ENCODE assay signal across 24 cellular contexts in the genomic region with DNA sequence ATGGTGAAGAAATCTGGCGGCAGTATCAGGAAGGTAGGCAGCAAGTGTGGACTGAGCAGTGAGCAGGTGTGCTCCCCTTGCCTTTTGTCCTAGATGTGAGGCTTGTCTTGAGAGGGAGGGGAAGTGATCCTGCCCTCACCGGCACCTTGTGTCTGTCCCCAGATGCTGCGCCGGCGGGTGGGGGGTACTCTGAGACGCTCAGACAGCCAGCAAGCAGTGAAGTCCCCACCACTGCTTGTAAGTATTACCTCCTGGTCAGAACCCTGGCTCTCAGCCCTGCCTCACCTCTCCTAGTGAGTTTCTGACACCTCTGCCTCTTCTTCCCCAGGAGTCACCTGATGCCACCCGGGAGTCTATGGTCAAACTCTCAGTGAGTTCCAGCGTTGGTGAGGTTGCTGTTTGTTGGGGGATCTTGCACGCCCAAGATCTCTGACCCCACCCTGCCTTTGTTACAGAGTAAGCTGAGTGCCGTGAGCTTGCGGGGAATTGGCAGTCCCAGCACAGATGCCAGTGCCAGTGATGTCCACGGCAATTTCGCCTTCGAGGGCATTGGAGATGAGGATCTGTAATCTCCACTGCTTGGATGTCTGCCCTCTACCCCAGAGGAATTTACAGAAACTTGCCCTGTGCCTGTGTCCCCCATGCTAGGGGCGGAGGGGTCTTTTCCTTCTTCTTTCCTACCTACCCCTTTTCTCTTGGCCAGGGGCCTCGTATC. TPM values are rescaled to one million over a fixed set of nuclear protein-coding genes. Genes with fewer than 3 reads are reported as not detected.
A peak's percentile ranks its signal among the peaks of the same experiment; 100 is the strongest.
DNase-seq lines count a peak whose midpoint lies in the region; ATAC-seq, FAIRE-seq and TF ChIP-seq lines count a peak whose summit lies in the region.
"Had no signal": no experiment of that assay in that cellular context is flagged by ENCODE, and none has a peak within 500 bp of the region (broad histone marks: within the 10 kb centered on the region; RNA-seq: fewer than 3 reads in every experiment).

No MANE protein-coding gene starts in this region.

- no peak for DNase-seq in endothelial cell of umbilical vein (ENCODE audit: low read depth, low spot score)
- no peak for DNase-seq in naive thymus-derived CD8-positive, alpha-beta T cell
- DNase-seq: ACHN; activated CD4-positive, alpha-beta T cell treated with anti-CD3 and anti-CD28 coated beads for 36 hours; activated CD8-positive, alpha-beta memory T cell treated with anti-CD3 and anti-CD28 coated beads, Interleukin-2, amount 50 U/mL, for 4 hours; activated naive CD4-positive, alpha-beta T cell treated with Interleukin-2 at 50 U/mL for 16 hours; aorta; cerebellar nuclear complex; DMS153; effector CD8-positive, alpha-beta T cell; GF-D8; heart right ventricle; NCI-H146; NCI-H2171 treated with DMSO at 0.1 percent for 48 hours; NCI-H69 had no signal

- H4K20me1 ChIP-seq in endothelial cell of umbilical vein (replicated peaks; ENCODE audit: control insufficient read depth, extremely low read depth, insufficient read depth, low read length): no peaks in the 10 kb centered on the region

- H3K27me3 ChIP-seq in endothelial cell of umbilical vein (ENCODE audit: control insufficient read depth in 2 of 2, insufficient read depth in 2 of 2, low read length in 2 of 2): no peaks in the 10 kb centered on the region
- no peaks in the 10 kb centered on the region for H3K27me3 ChIP-seq in gastroesophageal sphincter
- H3K27me3 ChIP-seq: heart right ventricle had no signal

- intact Hi-C loops in endothelial cell of umbilical vein (cut with micrococcal nuclease): no loop called here

- POLR2A ChIA-PET in endothelial cell of umbilical vein (lab: Charles Lee): no interaction called here
- POLR2A ChIA-PET in naive thymus-derived CD8-positive, alpha-beta T cell (lab: Charles Lee): interaction anchor here (1.8 kb wide), 1 partner anchor 52 kb away, joined by 4 read pairs; the partner anchor contains the start of gene NRBP1

- H3K79me2 ChIP-seq in endothelial cell of umbilical vein (ENCODE audit: control insufficient read depth, insufficient read depth, low read length): peaks cover 34% of the 10 kb centered on the region

- BruUV-seq in endothelial cell of umbilical vein (replicated peaks; lab: Mats Ljungman, UMichigan): TSS peak; percentile 0

- no peaks in the 10 kb centered on the region for H3K9me3 Mint-ChIP-seq in naive thymus-derived CD8-positive, alpha-beta T cell
- H3K9me3 Mint-ChIP-seq: stimulated activated naive CD8-positive, alpha-beta T cell treated with anti-CD3 and anti-CD28 coated beads, Interleukin-15, Interleukin-2, amounts not matched to agents 100 ng/mL and 50 ng/mL, for 24 hours; type B pancreatic cell had no signal

- WGBS in gastroesophageal sphincter (ENCODE audit: low coverage in 1 of 2), 2 donors: 64 to 72% methylated on average over 4 to 8 of the region's 16 CpGs

- TF ChIP-seq POLR2A in endothelial cell of umbilical vein (IDR thresholded peaks at IDR 0.05; ENCODE audit: low read depth, low read length) (peak; percentile 18), gastroesophageal sphincter (IDR thresholded peaks at IDR 0.05) (no peak)

- no peak overlapping the region for H3K4me3 Mint-ChIP-seq in naive thymus-derived CD8-positive, alpha-beta T cell
- H3K4me3 Mint-ChIP-seq: activated CD4-positive, alpha-beta T cell treated with anti-CD3 and anti-CD28 coated beads for 36 hours; stimulated activated naive CD8-positive, alpha-beta T cell treated with anti-CD3 and anti-CD28 coated beads, Interleukin-15, Interleukin-2, amounts not matched to agents 100 ng/mL and 50 ng/mL, for 24 hours had no signal

- no peaks in the 10 kb centered on the region for H3K9me1 ChIP-seq in endothelial cell of umbilical vein (replicated peaks; ENCODE audit: control insufficient read depth, extremely low read depth, insufficient read depth, low read length)

- H2AFZ ChIP-seq in endothelial cell of umbilical vein (ENCODE audit: low read depth, low read length): no peak overlapping the region

- CTCF ChIA-PET in endothelial cell of umbilical vein (lab: Charles Lee): no interaction called here

- H3K4me1 ChIP-seq in endothelial cell of umbilical vein (ENCODE audit: control insufficient read depth, extremely low read depth, insufficient read depth, low read length) (peaks cover 22% of the 10 kb centered on the region), gastroesophageal sphincter (peaks cover 2 to 56% (median 28%) of the 10 kb centered on the region in 3 donors)

- no peak overlapping the region for H3K9ac ChIP-seq in endothelial cell of umbilical vein (replicated peaks; ENCODE audit: extremely low read depth, insufficient read depth, low read length)

- TF ChIP-seq CTCF in 22Rv1 (IDR thresholded peaks at IDR 0.05) (no peak), endothelial cell of umbilical vein (IDR thresholded peaks at IDR 0.05; ENCODE audit: extremely low read depth in 1 of 2, insufficient read depth in 1 of 2, low read depth in 1 of 2, low read length in 2 of 2) (no peak), gastroesophageal sphincter (IDR thresholded peaks at IDR 0.05) (no peak)

- H3K27ac ChIP-seq in 22Rv1 (peak overlapping the region; percentile 92), endothelial cell of umbilical vein (ENCODE audit: insufficient read depth, low read depth, low read length) (no peak overlapping the region), gastroesophageal sphincter (no peak overlapping the region)
- H3K27ac ChIP-seq: heart right ventricle, SK-N-MC had no signal

- no peak for FAIRE-seq in endothelial cell of umbilical vein (lab: Jason Lieb, UNC)
- FAIRE-seq: GM12892 had no signal

- H3K36me3 ChIP-seq in endothelial cell of umbilical vein (ENCODE audit: control insufficient read depth in 2 of 2, extremely low read depth in 1 of 2, insufficient read depth in 2 of 2, low read length in 2 of 2): peaks cover 21 to 45% of the 10 kb centered on the region in 2 experiments
- peaks cover 0 to 67% of the 10 kb centered on the region in 2 donors for H3K36me3 ChIP-seq in gastroesophageal sphincter

- no peak for ATAC-seq in naive thymus-derived CD8-positive, alpha-beta T cell
- ATAC-seq in HG03139 (IDR thresholded peaks at IDR 0.05; ENCODE audit: unreplicated experiment) (no peak), gastroesophageal sphincter (no peak)
- ATAC-seq: activated CD4-positive, alpha-beta T cell treated with anti-CD3 and anti-CD28 coated beads for 36 hours; heart right ventricle; sciatic nerve had no signal

- H3K4me3 ChIP-seq in endothelial cell of umbilical vein (replicated peaks in 1 of 3; ENCODE audit: insufficient read depth in 1 of 3, low read depth in 1 of 3, low read length in 3 of 3): no peak overlapping the region
- H3K4me3 ChIP-seq in gastroesophageal sphincter: no peak overlapping the region
- H3K4me3 ChIP-seq: heart right ventricle, SK-N-MC had no signal

- H3K4me2 ChIP-seq in endothelial cell of umbilical vein (ENCODE audit: insufficient read depth, low read length): no peak overlapping the region

- TF ChIP-seq EP300 in gastroesophageal sphincter (IDR thresholded peaks at IDR 0.05): no peak

- H3K4me1 Mint-ChIP-seq in naive thymus-derived CD8-positive, alpha-beta T cell: peaks cover 27 to 61% (median 47%) of the 10 kb centered on the region in 4 donors

- peaks cover 0 to 56% (median 15%) of the 10 kb centered on the region in 3 donors for H3K36me3 Mint-ChIP-seq in naive thymus-derived CD8-positive, alpha-beta T cell

- no peaks in the 10 kb centered on the region for H3K27me3 Mint-ChIP-seq in naive thymus-derived CD8-positive, alpha-beta T cell
- H3K27me3 Mint-ChIP-seq: activated CD4-positive, alpha-beta T cell treated with anti-CD3 and anti-CD28 coated beads for 36 hours; stimulated activated naive CD8-positive, alpha-beta T cell treated with anti-CD3 and anti-CD28 coated beads, Interleukin-15, Interleukin-2, amounts not matched to agents 100 ng/mL and 50 ng/mL, for 24 hours; type B pancreatic cell had no signal

- H3K9me3 ChIP-seq in endothelial cell of umbilical vein (replicated peaks; ENCODE audit: control insufficient read depth, insufficient read depth, low read length) (no peaks in the 10 kb centered on the region), gastroesophageal sphincter (no peaks in the 10 kb centered on the region)
- H3K9me3 ChIP-seq: heart right ventricle had no signal

- dilution Hi-C loops in endothelial cell of umbilical vein (cut with MboI; ENCODE audit: extremely low pct_ligation_motif_present, low sequenced_read_pairs): no loop called here

- H3K27ac Mint-ChIP-seq in naive thymus-derived CD8-positive, alpha-beta T cell: peak overlapping the region in 2 of 10 donors; percentile 50 to 70
- H3K27ac Mint-ChIP-seq: activated CD4-positive, alpha-beta T cell treated with anti-CD3 and anti-CD28 coated beads for 36 hours; type B pancreatic cell had no signal

RNA-seq across cellular contexts. Expression of gene ZNF513, which starts 4.2 kb away (rescaled TPM):
- 36.4 TPM for polyA plus RNA-seq in PFSK-1 (2012; ENCODE audit: insufficient read length, low read depth)
- total RNA-seq in endothelial cell of umbilical vein: 19.0 and 20.7 TPM in 2 replicates
- polyA plus RNA-seq in endothelial cell of umbilical vein: 30.6 and 43.2 TPM in 2 replicates
- polyA plus RNA-seq in endothelial cell of umbilical vein (2011; cell fraction: cytosol; rRNA removed): 14.8 and 23.3 TPM in 2 replicates
- polyA plus RNA-seq in endothelial cell of umbilical vein (2011; cell fraction: nucleus; rRNA removed): 56.9 and 60.4 TPM in 2 replicates
- polyA plus RNA-seq in endothelial cell of umbilical vein (2012): 12.0 and 16.3 TPM in 2 replicates
- polyA minus RNA-seq in endothelial cell of umbilical vein: 8.2 and 10.5 TPM in 2 replicates
- 4.0 TPM for polyA minus RNA-seq in endothelial cell of umbilical vein (2011; cell fraction: cytosol; rRNA and poly(A)+ RNA removed)
- polyA minus RNA-seq in endothelial cell of umbilical vein (2011; cell fraction: nucleus; rRNA and poly(A)+ RNA removed): 9.5 and 13.0 TPM in 2 replicates
- 10 to 100 TPM; 18.6 to 18.8 TPM for total RNA-seq in naive thymus-derived CD8-positive, alpha-beta T cell
- 1 to 10 TPM; 2.0 to 6.0 (median 2.5) TPM for polyA plus RNA-seq in naive thymus-derived CD8-positive, alpha-beta T cell
- total RNA-seq in gastroesophageal sphincter: 10 to 100 TPM in 2 of 4 donors, 1 to 10 TPM in 2; 6.6 to 16.3 (median 11.0) TPM

RNA-seq across cellular contexts. Expression of gene SNX17, which starts 5.9 kb away (rescaled TPM):
- polyA plus RNA-seq in PFSK-1 (2012; ENCODE audit: insufficient read length, low read depth): 143 TPM
- total RNA-seq in endothelial cell of umbilical vein (86.5 and 103 TPM in 2 replicates), gastroesophageal sphincter (100 to 1,000 TPM; 104 to 130 (median 118) TPM)
- polyA plus RNA-seq in endothelial cell of umbilical vein: 127 and 130 TPM in 2 replicates
- polyA plus RNA-seq in endothelial cell of umbilical vein (2011; cell fraction: cytosol; rRNA removed): 95.0 and 98.8 TPM in 2 replicates
- polyA plus RNA-seq in endothelial cell of umbilical vein (2011; cell fraction: nucleus; rRNA removed): 106 and 110 TPM in 2 replicates
- 85.5 TPM in 2 replicates for polyA plus RNA-seq in endothelial cell of umbilical vein (2012)
- 88.2 and 91.9 TPM in 2 replicates for polyA minus RNA-seq in endothelial cell of umbilical vein
- 37.5 TPM for polyA minus RNA-seq in endothelial cell of umbilical vein (2011; cell fraction: cytosol; rRNA and poly(A)+ RNA removed)
- 52.5 and 74.9 TPM in 2 replicates for polyA minus RNA-seq in endothelial cell of umbilical vein (2011; cell fraction: nucleus; rRNA and poly(A)+ RNA removed)
- 100 to 1,000 TPM; 121 to 122 TPM for total RNA-seq in naive thymus-derived CD8-positive, alpha-beta T cell
- 100 to 1,000 TPM; 200 to 217 (median 215) TPM for polyA plus RNA-seq in naive thymus-derived CD8-positive, alpha-beta T cell

RNA-seq across cellular contexts. Expression of gene EIF2B4, which starts 6.2 kb away (rescaled TPM):
- polyA plus RNA-seq in PFSK-1 (2012; ENCODE audit: insufficient read length, low read depth): 121 TPM
- total RNA-seq in endothelial cell of umbilical vein (43.7 and 48.9 TPM in 2 replicates), gastroesophageal sphincter (10 to 100 TPM; 40.8 to 54.9 (median 48.8) TPM)
- 63.2 and 66.5 TPM in 2 replicates for polyA plus RNA-seq in endothelial cell of umbilical vein
- polyA plus RNA-seq in endothelial cell of umbilical vein (2011; cell fraction: cytosol; rRNA removed): 31.3 and 39.8 TPM in 2 replicates
- 112 and 122 TPM in 2 replicates for polyA plus RNA-seq in endothelial cell of umbilical vein (2011; cell fraction: nucleus; rRNA removed)
- 69.5 and 74.6 TPM in 2 replicates for polyA plus RNA-seq in endothelial cell of umbilical vein (2012)
- polyA minus RNA-seq in endothelial cell of umbilical vein: 85.5 and 86.7 TPM in 2 replicates
- polyA minus RNA-seq in endothelial cell of umbilical vein (2011; cell fraction: cytosol; rRNA and poly(A)+ RNA removed): 31.0 TPM
- polyA minus RNA-seq in endothelial cell of umbilical vein (2011; cell fraction: nucleus; rRNA and poly(A)+ RNA removed): 19.4 and 25.0 TPM in 2 replicates
- total RNA-seq in naive thymus-derived CD8-positive, alpha-beta T cell: 10 to 100 TPM; 54.9 to 55.5 TPM
- polyA plus RNA-seq in naive thymus-derived CD8-positive, alpha-beta T cell: 10 to 100 TPM; 26.4 to 41.2 (median 30.0) TPM

RNA-seq across cellular contexts. Expression of gene GTF3C2, which starts 19.7 kb away (rescaled TPM):
- 48.1 TPM for polyA plus RNA-seq in PFSK-1 (2012; ENCODE audit: insufficient read length, low read depth)
- total RNA-seq in endothelial cell of umbilical vein (57.4 and 63.2 TPM in 2 replicates), gastroesophageal sphincter (10 to 100 TPM; 26.2 to 68.5 (median 32.0) TPM)
- 59.7 and 68.3 TPM in 2 replicates for polyA plus RNA-seq in endothelial cell of umbilical vein
- 43.4 and 47.8 TPM in 2 replicates for polyA plus RNA-seq in endothelial cell of umbilical vein (2011; cell fraction: cytosol; rRNA removed)
- polyA plus RNA-seq in endothelial cell of umbilical vein (2011; cell fraction: nucleus; rRNA removed): 161 and 188 TPM in 2 replicates
- polyA plus RNA-seq in endothelial cell of umbilical vein (2012): 50.4 and 61.9 TPM in 2 replicates
- polyA minus RNA-seq in endothelial cell of umbilical vein: 90.4 and 101 TPM in 2 replicates
- 50.4 TPM for polyA minus RNA-seq in endothelial cell of umbilical vein (2011; cell fraction: cytosol; rRNA and poly(A)+ RNA removed)
- polyA minus RNA-seq in endothelial cell of umbilical vein (2011; cell fraction: nucleus; rRNA and poly(A)+ RNA removed): 62.7 and 91.9 TPM in 2 replicates
- total RNA-seq in naive thymus-derived CD8-positive, alpha-beta T cell: 100 to 1,000 TPM in 1 of 2 experiments, 10 to 100 TPM in 1; 96.5 to 105 TPM
- polyA plus RNA-seq in naive thymus-derived CD8-positive, alpha-beta T cell: 10 to 100 TPM; 26.2 to 46.1 (median 31.3) TPM

RNA-seq across cellular contexts. Expression of gene PPM1G, which starts 33.1 kb away (rescaled TPM):
- polyA plus RNA-seq in PFSK-1 (2012; ENCODE audit: insufficient read length, low read depth): 174 TPM
- total RNA-seq in endothelial cell of umbilical vein (131 and 135 TPM in 2 replicates), gastroesophageal sphincter (10 to 100 TPM; 50.2 to 74.2 (median 58.8) TPM)
- 38.3 and 48.1 TPM in 2 replicates for polyA plus RNA-seq in endothelial cell of umbilical vein
- 75.3 and 86.4 TPM in 2 replicates for polyA plus RNA-seq in endothelial cell of umbilical vein (2011; cell fraction: cytosol; rRNA removed)
- polyA plus RNA-seq in endothelial cell of umbilical vein (2011; cell fraction: nucleus; rRNA removed): 52.3 and 61.0 TPM in 2 replicates
- 143 and 171 TPM in 2 replicates for polyA plus RNA-seq in endothelial cell of umbilical vein (2012)
- polyA minus RNA-seq in endothelial cell of umbilical vein: 73.8 and 75.0 TPM in 2 replicates
- 103 TPM for polyA minus RNA-seq in endothelial cell of umbilical vein (2011; cell fraction: cytosol; rRNA and poly(A)+ RNA removed)
- 17.1 and 18.1 TPM in 2 replicates for polyA minus RNA-seq in endothelial cell of umbilical vein (2011; cell fraction: nucleus; rRNA and poly(A)+ RNA removed)
- total RNA-seq in naive thymus-derived CD8-positive, alpha-beta T cell: 10 to 100 TPM; 46.3 to 48.4 TPM
- polyA plus RNA-seq in naive thymus-derived CD8-positive, alpha-beta T cell: 10 to 100 TPM; 57.1 to 85.2 (median 66.1) TPM
